ENCODE assay signal across 1 cellular context in genomic region chr3:187916072-187916471, GRCh38.
TF ChIP-seq lines count a peak whose summit lies in the region.

No MANE protein-coding gene starts in this region.

TF ChIP-seq in IMR-90, 13 proteins besides CTCF, POLR2A, EP300 and RAD21 (continued from another document):
- TF ChIP-seq USF2 (IDR thresholded peaks at IDR 0.05; ENCODE audit: low read depth, low read length) (no peak), FOS (IDR thresholded peaks at IDR 0.05; ENCODE audit: low read depth, low read length) (no peak), MAFK (IDR thresholded peaks at IDR 0.05; ENCODE audit: low read depth, low read length) (no peak), RCOR1 (IDR thresholded peaks at IDR 0.05; ENCODE audit: insufficient replicate concordance, low read length) (no peak), BHLHE40 (IDR thresholded peaks at IDR 0.05; ENCODE audit: low read depth, low read length) (no peak), NFE2L2 (IDR thresholded peaks at IDR 0.05; ENCODE audit: low read depth, low read length) (no peak), RFX5 (IDR thresholded peaks at IDR 0.05; ENCODE audit: low read depth, low read length) (no peak)
